ENCODE assay signal across 9 cellular contexts in the genomic region with DNA sequence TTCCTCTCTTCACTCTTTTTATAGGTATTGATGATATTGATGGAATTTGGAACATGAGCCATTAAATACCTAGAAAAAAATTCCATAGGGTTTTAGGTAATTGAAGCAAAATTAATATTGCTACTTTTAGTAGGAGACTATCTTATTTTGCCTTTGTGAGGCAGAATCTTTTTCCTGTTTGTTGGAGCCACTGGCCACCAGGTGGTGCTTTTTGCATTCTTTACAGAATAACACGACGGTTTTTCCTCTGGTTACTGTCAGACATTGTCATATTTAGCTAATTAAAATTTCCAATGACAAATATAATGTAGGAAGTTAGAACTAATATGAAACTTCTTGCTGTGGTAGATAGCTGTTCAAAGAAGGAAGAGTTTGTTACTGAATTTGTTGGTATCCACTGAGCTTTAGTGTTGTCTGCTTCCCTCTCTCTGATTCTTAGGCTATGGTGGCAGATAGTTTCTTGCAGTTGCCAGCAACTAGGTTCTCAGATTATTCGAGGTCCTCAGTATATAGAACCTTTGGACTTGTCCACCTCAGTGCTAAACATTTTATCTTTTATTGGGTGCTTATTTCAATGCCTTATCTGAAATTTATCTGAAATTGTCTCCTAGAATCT. TPM values are rescaled to one million over a fixed set of nuclear protein-coding genes. Genes with fewer than 3 reads are reported as not detected.
DNase-seq lines count a peak whose midpoint lies in the region; ATAC-seq, FAIRE-seq and TF ChIP-seq lines count a peak whose summit lies in the region.
"Had no signal": no experiment of that assay in that cellular context is flagged by ENCODE, and none has a peak within 500 bp of the region (broad histone marks: within the 10 kb centered on the region; RNA-seq: fewer than 3 reads in every experiment).

No MANE protein-coding gene starts in this region.

- intact Hi-C loops in activated naive CD4-positive, alpha-beta T cell treated with anti-CD3 and anti-CD28 coated beads for 36 hours (cut with micrococcal nuclease): loop anchor here (1.0 kb wide), 4 partner anchors 66 to 238 kb away; partner anchors contain the start of gene TPH2

- H3K9me3 ChIP-seq in A549: no peaks in the 10 kb centered on the region
- H3K9me3 ChIP-seq in OCI-LY1 (ENCODE audit: low read length): no peaks in the 10 kb centered on the region
- H3K9me3 ChIP-seq: HAP-1 had no signal

- POLR2A ChIA-PET in A549 (lab: Yijun Ruan, JAX) (no interaction called here), GM10248 (lab: Yijun Ruan, JAX) (no interaction called here)

- H3K9ac ChIP-seq in OCI-LY1 (ENCODE audit: low read length): no peak overlapping the region

- no peaks in the 10 kb centered on the region for H4K20me1 ChIP-seq in OCI-LY1 (ENCODE audit: insufficient read depth, low read length)

- peaks cover 5% of the 10 kb centered on the region for H3K4me1 Mint-ChIP-seq in activated naive CD4-positive, alpha-beta T cell treated with anti-CD3 and anti-CD28 coated beads for 36 hours (ENCODE audit: low read depth)

- H3K4me1 ChIP-seq in A549 (no peaks in the 10 kb centered on the region), OCI-LY1 (ENCODE audit: insufficient read depth, low read length, severe bottlenecking) (peaks cover 20% of the 10 kb centered on the region)
- H3K4me1 ChIP-seq: HAP-1 had no signal

- H3F3A ChIP-seq in OCI-LY1 (ENCODE audit: insufficient read depth, low read length): no peaks in the 10 kb centered on the region

- no peak for TF ChIP-seq POLR2A in A549 (IDR thresholded peaks at IDR 0.05; ENCODE audit: low read length)

- no peaks in the 10 kb centered on the region for H3K9me3 Mint-ChIP-seq in activated naive CD4-positive, alpha-beta T cell treated with anti-CD3 and anti-CD28 coated beads for 36 hours

- H3K27ac ChIP-seq in A549 (no peak overlapping the region), OCI-LY1 (ENCODE audit: low read depth, low read length, poor library complexity, severe bottlenecking) (no peak overlapping the region)

- DNase-seq in A549 (ENCODE audit: low read depth in 1 of 2, low spot score in 1 of 2): peak; percentile 28 to 49
- DNase-seq in GM10248 (ENCODE audit: extremely low spot score): peak; percentile 28
- peak; percentile 63 for DNase-seq in activated naive CD4-positive, alpha-beta T cell treated with anti-CD3 and anti-CD28 coated beads for 36 hours
- peak; percentile 33 for DNase-seq in glomerular endothelial cell (ENCODE audit: extremely low read depth, low read depth, low spot score)
- DNase-seq in retinal pigment epithelial cell (ENCODE audit: low read depth): no peak
- no peak for DNase-seq in ureter (ENCODE audit: low spot score)

- no peak overlapping the region for H2AFZ ChIP-seq in OCI-LY1 (ENCODE audit: low read length)

- CTCF ChIA-PET in A549 (lab: Yijun Ruan, JAX) (interaction anchor here (0.6 to 2.8 kb wide), 26 partner anchors 9 to 462 kb away, joined by 3 to 30 read pairs (median 4); partner anchors contain the start of gene TBC1D15), GM10248 (lab: Yijun Ruan, JAX) (interaction anchor here (0.9 to 2.9 kb wide), 27 partner anchors 7 to 365 kb away, joined by 3 to 20 read pairs (median 4); partner anchors contain the start of gene TBC1D15)
- CTCF ChIA-PET in activated naive CD4-positive, alpha-beta T cell treated with anti-CD3 and anti-CD28 coated beads for 36 hours (lab: Charles Lee): interaction anchor here (0.6 to 2.5 kb wide), 23 partner anchors 9 to 558 kb away, joined by 3 to 27 read pairs (median 5); partner anchors contain the start of genes TBC1D15 and TPH2

- H3K4me3 Mint-ChIP-seq in activated naive CD4-positive, alpha-beta T cell treated with anti-CD3 and anti-CD28 coated beads for 36 hours: no peak overlapping the region

- peak; percentile 69 to 74 for TF ChIP-seq RAD21 in A549 (conservative IDR thresholded peaks at IDR 0.05 in 1 of 2, IDR thresholded peaks at IDR 0.05 in 1 of 2)

- H3K27me3 ChIP-seq in OCI-LY1 (ENCODE audit: insufficient read depth, low read length): no peaks in the 10 kb centered on the region

- no peak for TF ChIP-seq EP300 in A549 (IDR thresholded peaks at IDR 0.05)

- TF ChIP-seq CTCF in A549 (IDR thresholded peaks at IDR 0.05) (peak; percentile 85), GM10248 (IDR thresholded peaks at IDR 0.05; ENCODE audit: control extremely low read depth, extremely low read depth, low read depth, missing control alignments) (peak; percentile 52), OCI-LY1 (IDR thresholded peaks at IDR 0.05; ENCODE audit: low read length) (peak; percentile 86), retinal pigment epithelial cell (conservative IDR thresholded peaks at IDR 0.05; ENCODE audit: low read depth, low read length) (peak; percentile 79)

- H3K4me2 ChIP-seq in A549 (peak overlapping the region; percentile 19; the same call in 1 of the 3 replicates), OCI-LY1 (ENCODE audit: low read length) (no peak overlapping the region)

- peak; percentile 59 to 75; a peak in 5 of 6 replicates for ATAC-seq in A549
- ATAC-seq in HG03066 (IDR thresholded peaks at IDR 0.05; ENCODE audit: low read depth, unreplicated experiment): peak; percentile 71

- H3K36me3 Mint-ChIP-seq in activated naive CD4-positive, alpha-beta T cell treated with anti-CD3 and anti-CD28 coated beads for 36 hours (ENCODE audit: low read depth): peaks cover 11% of the 10 kb centered on the region

- peak; percentile 76 for FAIRE-seq in A549 (lab: Jason Lieb, UNC)

- H3K4me3 ChIP-seq in A549: no peak overlapping the region
- no peak overlapping the region for H3K4me3 ChIP-seq in OCI-LY1 (ENCODE audit: low read depth, low read length, poor library complexity, severe bottlenecking)
- no peak overlapping the region for H3K4me3 ChIP-seq in retinal pigment epithelial cell (ENCODE audit: low read length)
- H3K4me3 ChIP-seq: HAP-1 had no signal

- H3K79me2 ChIP-seq in OCI-LY1 (ENCODE audit: insufficient read depth, low read length): no peaks in the 10 kb centered on the region

- peak overlapping the region; percentile 47 for H3K27ac Mint-ChIP-seq in activated naive CD4-positive, alpha-beta T cell treated with anti-CD3 and anti-CD28 coated beads for 36 hours

- no peaks in the 10 kb centered on the region for H3K9me2 ChIP-seq in OCI-LY1 (ENCODE audit: low read depth, low read length)

- H3K27me3 Mint-ChIP-seq in activated naive CD4-positive, alpha-beta T cell treated with anti-CD3 and anti-CD28 coated beads for 36 hours (ENCODE audit: low read depth): no peaks in the 10 kb centered on the region

- 4% methylated on average over 3 of the region's 3 CpGs for WGBS in A549 (ENCODE audit: missing lambda C conversion rate)

- peaks cover 41% of the 10 kb centered on the region for H3K36me3 ChIP-seq in OCI-LY1 (ENCODE audit: insufficient read depth, low read length)

TF ChIP-seq in A549, 52 proteins besides CTCF, POLR2A, EP300 and RAD21:
- peak; percentile 68 for TF ChIP-seq SMC3 (IDR thresholded peaks at IDR 0.05)
- TF ChIP-seq ELK1 (IDR thresholded peaks at IDR 0.05; ENCODE audit: low read depth, low read length): no peak

RNA-seq across cellular contexts. Expression of gene RAB21, which starts 25.7 kb away (rescaled TPM):
- polyA plus RNA-seq in A549 (2011; rRNA removed) (23.8 and 33.3 TPM in 2 replicates), A549 (2017; fragmentation: RNase III; extraction: RNeasy Plus Mini Kit Qiagen cat#74134 plus additional on column Dnase treatment) (30.5 to 33.1 TPM (median 32.4 TPM) in 3 replicates)
- polyA plus RNA-seq in A549 (2012; cell fraction: cytosol; rRNA removed): 5.4 and 5.9 TPM in 2 replicates
- 1.2 and 1.3 TPM in 2 replicates for polyA plus RNA-seq in A549 (2012; cell fraction: nucleus; rRNA removed)
- polyA minus RNA-seq in A549 (2011; rRNA and poly(A)+ RNA removed): 7.7 and 9.3 TPM in 2 replicates
- 10 to 100 TPM; 76.3 to 80.3 TPM for total RNA-seq in activated naive CD4-positive, alpha-beta T cell treated with anti-CD3 and anti-CD28 coated beads for 36 hours
- total RNA-seq in glomerular endothelial cell (25.7 and 43.8 TPM in 2 replicates), ureter (82.8 TPM)

RNA-seq across cellular contexts. Expression of gene TBC1D15, which starts 59.2 kb away (rescaled TPM):
- polyA plus RNA-seq in A549 (2011; rRNA removed) (37.8 and 52.2 TPM in 2 replicates), A549 (2017; fragmentation: RNase III; extraction: RNeasy Plus Mini Kit Qiagen cat#74134 plus additional on column Dnase treatment) (34.8 to 42.2 TPM (median 41.9 TPM) in 3 replicates)
- 8.8 and 9.4 TPM in 2 replicates for polyA plus RNA-seq in A549 (2012; cell fraction: cytosol; rRNA removed)
- polyA plus RNA-seq in A549 (2012; cell fraction: nucleus; rRNA removed): 5.9 and 9.2 TPM in 2 replicates
- polyA minus RNA-seq in A549 (2011; rRNA and poly(A)+ RNA removed): 16.5 and 18.1 TPM in 2 replicates
- total RNA-seq in activated naive CD4-positive, alpha-beta T cell treated with anti-CD3 and anti-CD28 coated beads for 36 hours: 10 to 100 TPM; 90.3 to 94.2 TPM
- total RNA-seq in glomerular endothelial cell (13.8 and 23.2 TPM in 2 replicates), ureter (52.1 TPM)

Comparison
In these comparisons a context has a peak if more than half of its experiments do, and no peak if none do; other contexts are left out.
1. DNase-seq: peak in A549 (2 of 2), GM10248 (single experiment), activated naive CD4-positive, alpha-beta T cell treated with anti-CD3 and anti-CD28 coated beads for 36 hours (single experiment) and glomerular endothelial cell (single experiment); none in retinal pigment epithelial cell (single experiment) and ureter (single experiment).
2. Peak in every context shown above with its lines, with median percentiles within 50 percentile points of each other: CTCF ChIP-seq.